ENCODE assay signal across 18 cellular contexts in genomic region chr12:107442593-107442992, GRCh38.
DNase-seq lines count a peak whose midpoint lies in the region; ATAC-seq and TF ChIP-seq lines count a peak whose summit lies in the region.
"Had no signal": no experiment of that assay in that cellular context is flagged by ENCODE, and none has a peak within 500 bp of the region (broad histone marks: within the 10 kb centered on the region; RNA-seq: fewer than 3 reads in every experiment).

No MANE protein-coding gene starts in this region.

- 64 to 80% methylated on average over 3 of the region's 3 CpGs for WGBS in ectodermal cell, 2 experiments

- no peak for TF ChIP-seq CTCF in GM10266 (IDR thresholded peaks at IDR 0.05; ENCODE audit: control insufficient read depth, insufficient read depth, low read depth, missing control alignments)

- peaks cover 0 to 2% (median 0%) of the 10 kb centered on the region in 7 donors for H3K9me3 Mint-ChIP-seq in CD4-positive, CD25-positive, alpha-beta regulatory T cell
- H3K9me3 Mint-ChIP-seq: activated T-helper 2 cell treated with anti-CD3 and anti-CD28 coated beads, Interferon-gamma antibody, Interleukin-2, Interleukin-4, amounts not matched to agents 10 μg/mL and 5 μg/mL and 100 μg/mL, durations not matched to agents 14 hours and 24 hours and 36 hours; natural killer cell had no signal

- no peaks in the 10 kb centered on the region for H3K27me3 ChIP-seq in CD4-positive, CD25-positive, alpha-beta regulatory T cell (ENCODE audit: control insufficient read depth, insufficient read depth, low read length)
- H3K27me3 ChIP-seq in ectodermal cell (ENCODE audit: control insufficient read depth, insufficient read depth, low read length, poor library complexity, severe bottlenecking), result no peaks in the 10 kb centered on the region
- H3K27me3 ChIP-seq: ascending aorta; BLaER1 treated with 17β-estradiol and CSF1 and Interleukin-3, amounts not matched to agents 10 nM and 100 nM had no signal

- peaks cover 0 to 50% (median 14%) of the 10 kb centered on the region in 4 donors for H3K4me1 Mint-ChIP-seq in CD4-positive, CD25-positive, alpha-beta regulatory T cell

- H3K27me3 Mint-ChIP-seq in CD4-positive, CD25-positive, alpha-beta regulatory T cell, result no peaks in the 10 kb centered on the region
- H3K27me3 Mint-ChIP-seq: activated CD4-positive, alpha-beta T cell treated with anti-CD3 and anti-CD28 coated beads, Interleukin-2, amount 10 ng/mL, durations not matched to agents 24 days and 14 days had no signal

- DNase-seq in CD4-positive, CD25-positive, alpha-beta regulatory T cell, result peak in 1 of 3 donors; percentile 4
- DNase-seq in NCI-H82 (lab: John Stamatoyannopoulos, UW), result peak; percentile 92
- no peak for DNase-seq in sciatic nerve (ENCODE audit: low spot score)
- DNase-seq in GM10266 (ENCODE audit: extremely low spot score), result no peak
- DNase-seq in stimulated activated CD4-positive, alpha-beta T cell treated with anti-CD3 and anti-CD28 coated beads, Interleukin-1b, Interleukin-23, amount 100 ng/mL, for 48 hours, result no peak
- DNase-seq in NCI-H2196 treated with DMSO at 0.1 percent for 48 hours (lab: John Stamatoyannopoulos, UW; ENCODE audit: unreplicated experiment), result no peak
- DNase-seq: activated CD4-positive, alpha-beta T cell treated with anti-CD3 and anti-CD28 coated beads, Interleukin-2, amount 10 ng/mL, durations not matched to agents 24 days and 14 days; DND-41; effector CD4-positive, alpha-beta T cell; left ventricle myocardium inferior; natural killer cell; NCI-H1417 treated with DMSO at 0.1 percent for 48 hours had no signal

- H3K4me1 ChIP-seq in CD4-positive, CD25-positive, alpha-beta regulatory T cell (ENCODE audit: control insufficient read depth, insufficient read depth, low read length, poor library complexity, severe bottlenecking), result no peaks in the 10 kb centered on the region
- H3K4me1 ChIP-seq in ectodermal cell (ENCODE audit: control insufficient read depth, insufficient read depth, low read length), result peaks cover 8% of the 10 kb centered on the region
- H3K4me1 ChIP-seq: ascending aorta had no signal

- H3K4me3 Mint-ChIP-seq in CD4-positive, CD25-positive, alpha-beta regulatory T cell, result peak overlapping the region in 2 of 4 donors; percentile 70 to 87
- H3K4me3 Mint-ChIP-seq: activated CD4-positive, alpha-beta T cell treated with anti-CD3 and anti-CD28 coated beads, Interleukin-2, amount 10 ng/mL, durations not matched to agents 24 days and 14 days had no signal

- no peaks in the 10 kb centered on the region for H3K9me3 ChIP-seq in CD4-positive, CD25-positive, alpha-beta regulatory T cell (ENCODE audit: control insufficient read depth in 2 of 2, low read length in 2 of 2)
- H3K9me3 ChIP-seq in ectodermal cell (ENCODE audit: control insufficient read depth, low read length), result no peaks in the 10 kb centered on the region
- H3K9me3 ChIP-seq: ascending aorta; BLaER1 treated with 17β-estradiol and CSF1 and Interleukin-3, amounts not matched to agents 10 nM and 100 nM; left ventricle myocardium inferior had no signal

- no peak for ATAC-seq in CD4-positive, CD25-positive, alpha-beta regulatory T cell (ENCODE audit: low read depth in 2 of 2)
- ATAC-seq in sciatic nerve (peak; percentile 32), GM18873 (IDR thresholded peaks at IDR 0.05; ENCODE audit: low FRiP score, unreplicated experiment) (no peak)

- H3K36me3 Mint-ChIP-seq in CD4-positive, CD25-positive, alpha-beta regulatory T cell, result peaks cover 8% of the 10 kb centered on the region
- H3K36me3 Mint-ChIP-seq: natural killer cell had no signal

- peak overlapping the region; percentile 60 for H3K4me3 ChIP-seq in CD4-positive, CD25-positive, alpha-beta regulatory T cell (ENCODE audit: low read depth, low read length)
- H3K4me3 ChIP-seq in ectodermal cell (ENCODE audit: insufficient read depth, low read depth, low read length), result no peak overlapping the region
- H3K4me3 ChIP-seq: BLaER1 treated with 17β-estradiol and CSF1 and Interleukin-3, amounts not matched to agents 10 nM and 100 nM; left ventricle myocardium inferior had no signal

- H3K27ac ChIP-seq in CD4-positive, CD25-positive, alpha-beta regulatory T cell (ENCODE audit: insufficient read depth, low read length, poor library complexity, severe bottlenecking), result no peak overlapping the region
- H3K27ac ChIP-seq in ectodermal cell (ENCODE audit: insufficient read depth, low read depth, low read length, poor library complexity, severe bottlenecking), result peak overlapping the region; percentile 74
- H3K27ac ChIP-seq: ascending aorta; BLaER1 treated with 17β-estradiol and CSF1 and Interleukin-3, amounts not matched to agents 10 nM and 100 nM; KMS-11; left ventricle myocardium inferior had no signal

- no peaks in the 10 kb centered on the region for H3K36me3 ChIP-seq in CD4-positive, CD25-positive, alpha-beta regulatory T cell (ENCODE audit: control insufficient read depth, insufficient read depth, low read length)
- no peaks in the 10 kb centered on the region for H3K36me3 ChIP-seq in ectodermal cell (ENCODE audit: control insufficient read depth, insufficient read depth, low read length)
- H3K36me3 ChIP-seq: ascending aorta; BLaER1 treated with 17β-estradiol and CSF1 and Interleukin-3, amounts not matched to agents 10 nM and 100 nM; left ventricle myocardium inferior had no signal

- intact Hi-C loops in sciatic nerve (cut with DNase I), result no loop called here

- H3K27ac Mint-ChIP-seq in CD4-positive, CD25-positive, alpha-beta regulatory T cell, result peak overlapping the region in 2 of 3 donors; percentile 77 to 87
- H3K27ac Mint-ChIP-seq: activated CD4-positive, alpha-beta T cell treated with anti-CD3 and anti-CD28 coated beads, Interleukin-2, amount 10 ng/mL, durations not matched to agents 24 days and 14 days; natural killer cell had no signal
